Comparison of ENCODE assay signal across 27 cellular contexts in the genomic region with DNA sequence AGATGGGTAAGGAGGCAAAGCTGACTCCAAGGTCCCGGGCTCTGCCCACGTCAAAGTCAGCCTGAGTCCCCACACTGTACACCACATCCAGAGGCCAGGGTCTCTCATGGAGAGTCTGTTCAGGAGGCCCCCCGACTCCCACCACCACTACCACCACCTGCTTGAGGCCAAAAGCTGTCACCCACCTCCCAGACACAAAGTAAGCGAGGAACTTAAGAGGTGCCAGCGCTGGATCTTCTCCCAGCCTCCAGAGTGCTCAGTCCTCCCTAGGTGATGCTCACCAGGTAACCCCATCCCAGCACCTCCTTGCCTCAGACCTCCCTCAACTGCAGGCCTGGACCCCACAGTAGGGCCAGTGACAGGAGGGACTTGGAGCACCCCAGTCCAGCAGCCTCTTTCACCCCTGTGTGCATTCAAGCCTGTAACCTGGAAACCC. TPM values are rescaled to one million over a fixed set of nuclear protein-coding genes. Genes with fewer than 3 reads are reported as not detected.
DNase-seq lines count a peak whose midpoint lies in the region; ATAC-seq and TF ChIP-seq lines count a peak whose summit lies in the region.
"Had no signal": no experiment of that assay in that cellular context is flagged by ENCODE, and none has a peak within 500 bp of the region (broad histone marks: within the 10 kb centered on the region; RNA-seq: fewer than 3 reads in every experiment).

No MANE protein-coding gene starts in this region.

- H3K9me3 ChIP-seq in IMR-90 (ENCODE audit: control insufficient read depth, insufficient read depth, low read length) (no peaks in the 10 kb centered on the region), liver (ENCODE audit: control insufficient read depth in 4 of 4, low read length in 3 of 4) (no peaks in the 10 kb centered on the region)
- H3K9me3 ChIP-seq in effector memory CD4-positive, alpha-beta T cell (ENCODE audit: control insufficient read depth, low read length), result no peaks in the 10 kb centered on the region
- H3K9me3 ChIP-seq: A549, BE2C had no signal

- no peak overlapping the region for H4K8ac ChIP-seq in IMR-90 (ENCODE audit: low read depth in 2 of 2, low read length in 2 of 2)

- H3K18ac ChIP-seq in IMR-90 (ENCODE audit: low read depth, low read length), result no peak overlapping the region

- H4K5ac ChIP-seq in IMR-90 (ENCODE audit: low read depth, low read length), result no peak overlapping the region

- 100% methylated on average over 1 of the region's 5 CpGs; no CpG with 5 or more reads in 1 of the 2 experiments for WGBS in IMR-90 (ENCODE audit: extremely low coverage in 2 of 2, insufficient read length in 1 of 2), 2 experiments
- 47% methylated on average over 5 of the region's 5 CpGs for WGBS in liver

- H2BK20ac ChIP-seq in IMR-90 (ENCODE audit: low read depth, low read length), result no peak overlapping the region

- no peaks in the 10 kb centered on the region for H3K79me1 ChIP-seq in IMR-90 (ENCODE audit: low read depth in 1 of 2, low read length in 2 of 2)

- TF ChIP-seq RAD21 in IMR-90 (IDR thresholded peaks at IDR 0.05; ENCODE audit: low read length) (no peak), liver (IDR thresholded peaks at IDR 0.05) (no peak)

- H3K9ac ChIP-seq in IMR-90 (ENCODE audit: low read depth, low read length) (no peak overlapping the region), liver (ENCODE audit: low read depth in 1 of 2, low read length in 2 of 2) (peak overlapping the region; percentile 72 to 99)

- CTCF ChIA-PET in Calu3 (lab: Charles Lee), result no interaction called here
- CTCF ChIA-PET in IMR-90 (lab: Yijun Ruan, JAX), result no interaction called here

- intact Hi-C loops in Calu3 (cut with micrococcal nuclease; ENCODE audit: unreplicated experiment) (loop anchor here (1.0 kb wide), 2 partner anchors 25 to 50 kb away; partner anchors contain the start of gene NUDCD3), IMR-90 (cut with micrococcal nuclease) (no loop called here)

- no peak overlapping the region for H3K4ac ChIP-seq in IMR-90 (ENCODE audit: low read depth, low read length)

- no peak overlapping the region for H4K91ac ChIP-seq in IMR-90 (ENCODE audit: insufficient read depth, low read depth, low read length)

- dilution Hi-C loops in IMR-90 (cut with HindIII; ENCODE audit: low sequenced_read_pairs, unreplicated experiment), result no loop called here

- no peak for TF ChIP-seq CTCF in Calu3 (IDR thresholded peaks at IDR 0.05; ENCODE audit: unreplicated experiment)
- TF ChIP-seq CTCF in IMR-90 (conservative IDR thresholded peaks at IDR 0.05; ENCODE audit: low read depth, low read length), result no peak
- TF ChIP-seq CTCF in liver (IDR thresholded peaks at IDR 0.05; ENCODE audit: low read depth, low read length, missing input control), result no peak
- no peak for TF ChIP-seq CTCF in progenitor cell of endocrine pancreas (IDR thresholded peaks at IDR 0.05; ENCODE audit: unreplicated experiment)

- in situ Hi-C loops in IMR-90 (cut with MboI; ENCODE audit: low sequenced_read_pairs), result no loop called here

- H3K4me1 Mint-ChIP-seq in Calu3 (ENCODE audit: low read depth, unreplicated experiment), result peaks cover 85% of the 10 kb centered on the region
- H3K4me1 Mint-ChIP-seq in progenitor cell of endocrine pancreas (ENCODE audit: low read depth), result peaks cover 45% of the 10 kb centered on the region

- H3K36me3 ChIP-seq in IMR-90 (ENCODE audit: control insufficient read depth, insufficient read depth, low read length), result no peaks in the 10 kb centered on the region
- peaks cover 0 to 2% (median under 1%) of the 10 kb centered on the region in 4 donors for H3K36me3 ChIP-seq in liver (ENCODE audit: control insufficient read depth in 4 of 4, insufficient read depth in 3 of 4, low read depth in 1 of 4, low read length in 3 of 4)
- H3K36me3 ChIP-seq in effector memory CD4-positive, alpha-beta T cell (ENCODE audit: control insufficient read depth, insufficient read depth, low read length), result no peaks in the 10 kb centered on the region
- H3K36me3 ChIP-seq: BE2C had no signal

- no peak overlapping the region for H3K4me3 ChIP-seq in IMR-90 (ENCODE audit: insufficient read depth, low read depth, low read length)
- H3K4me3 ChIP-seq in liver (ENCODE audit: low read depth in 1 of 3, low read length in 3 of 3), result peak overlapping the region; percentile 52 to 63 (median 54)
- H3K4me3 ChIP-seq in effector memory CD4-positive, alpha-beta T cell (ENCODE audit: insufficient read depth, low read depth, low read length, poor library complexity, severe bottlenecking), result no peak overlapping the region
- H3K4me3 ChIP-seq: A549, PC-9, SK-N-MC had no signal

- DNase-seq in Calu3 (no peak), IMR-90 (no peak), progenitor cell of endocrine pancreas (ENCODE audit: low spot score, unreplicated experiment) (no peak), A172 (ENCODE audit: low spot score) (no peak), NCI-H1436 treated with DMSO at 0.1 percent for 48 hours (lab: John Stamatoyannopoulos, UW) (no peak)
- no peak for DNase-seq in effector memory CD4-positive, alpha-beta T cell
- DNase-seq: COR-L47, DMS153, GOT3, MM.1S, NCI-H1048, NCI-H1417 treated with DMSO at 0.1 percent for 48 hours, NCI-H2029, NCI-H2227 treated with DMSO at 0.1 percent for 48 hours, NCI-H510A, NCI-H748 treated with DMSO at 0.1 percent for 48 hours, RPMI8226, SHP77 treated with DMSO at 0.1 percent for 48 hours, SW 1271 had no signal

- H3K27me3 Mint-ChIP-seq in Calu3 (ENCODE audit: unreplicated experiment), result no peaks in the 10 kb centered on the region
- H3K27me3 Mint-ChIP-seq in progenitor cell of endocrine pancreas, result no peaks in the 10 kb centered on the region

- POLR2A ChIA-PET in IMR-90 (lab: Charles Lee; ENCODE audit: unreplicated experiment), result no interaction called here

- H3K23ac ChIP-seq in IMR-90 (ENCODE audit: low read depth, low read length), result no peak overlapping the region

- peak overlapping the region; percentile 85 for H3K27ac Mint-ChIP-seq in Calu3 (ENCODE audit: unreplicated experiment)
- H3K27ac Mint-ChIP-seq in progenitor cell of endocrine pancreas, result peak overlapping the region; percentile 85

- H2AFZ ChIP-seq in IMR-90 (replicated peaks; ENCODE audit: low read length, poor library complexity), result no peak overlapping the region
- H2AFZ ChIP-seq: PC-9 had no signal

- H2AK5ac ChIP-seq in IMR-90 (ENCODE audit: low read depth, low read length), result no peak overlapping the region

- no peaks in the 10 kb centered on the region for H3K27me3 ChIP-seq in IMR-90 (ENCODE audit: control insufficient read depth, insufficient read depth, low read length)
- no peaks in the 10 kb centered on the region for H3K27me3 ChIP-seq in liver (ENCODE audit: control insufficient read depth in 4 of 4, insufficient read depth in 4 of 4, low read length in 3 of 4)
- no peaks in the 10 kb centered on the region for H3K27me3 ChIP-seq in effector memory CD4-positive, alpha-beta T cell (replicated peaks; ENCODE audit: control insufficient read depth, insufficient read depth, low read length, poor library complexity, severe bottlenecking)
- H3K27me3 ChIP-seq: BE2C had no signal

- H3K27ac ChIP-seq in IMR-90 (ENCODE audit: insufficient read depth, low read length) (no peak overlapping the region), liver (ENCODE audit: low read depth in 1 of 2, low read length in 2 of 2) (peak overlapping the region; percentile 86 to 97)
- no peak overlapping the region for H3K27ac ChIP-seq in effector memory CD4-positive, alpha-beta T cell (ENCODE audit: insufficient read depth, low read length, poor library complexity, severe bottlenecking)
- H3K27ac ChIP-seq: PC-9, SK-N-MC had no signal

- no peak overlapping the region for H2BK120ac ChIP-seq in IMR-90 (ENCODE audit: low read depth, low read length)

- H3K36me3 Mint-ChIP-seq in Calu3 (ENCODE audit: insufficient read depth, unreplicated experiment) (peaks cover 50% of the 10 kb centered on the region), progenitor cell of endocrine pancreas (ENCODE audit: insufficient read depth) (peaks cover 8% of the 10 kb centered on the region)

- no peak overlapping the region for H2BK15ac ChIP-seq in IMR-90 (ENCODE audit: low read depth, low read length)

- H4K20me1 ChIP-seq in IMR-90 (ENCODE audit: insufficient read depth, low read length), result no peaks in the 10 kb centered on the region

- no peak overlapping the region for H3K14ac ChIP-seq in IMR-90 (replicated peaks; ENCODE audit: low read depth, low read length)

- peaks cover 10% of the 10 kb centered on the region for H3K9me1 ChIP-seq in IMR-90 (ENCODE audit: insufficient read depth, low read length)

- ATAC-seq in IMR-90 (ENCODE audit: low read depth), result no peak
- ATAC-seq: A549, HCT116 had no signal

- peaks cover 8% of the 10 kb centered on the region for H3K4me1 ChIP-seq in IMR-90 (ENCODE audit: control insufficient read depth, insufficient read depth, low read length)
- H3K4me1 ChIP-seq in liver (ENCODE audit: control insufficient read depth in 4 of 4, insufficient read depth in 4 of 4, low read length in 3 of 4), result peaks cover 5 to 63% (median 37%) of the 10 kb centered on the region in 4 donors
- no peaks in the 10 kb centered on the region for H3K4me1 ChIP-seq in effector memory CD4-positive, alpha-beta T cell (ENCODE audit: control insufficient read depth, insufficient read depth, low read length, poor library complexity, severe bottlenecking)
- H3K4me1 ChIP-seq: BE2C had no signal

- H3K9me3 Mint-ChIP-seq in Calu3 (ENCODE audit: low read depth, unreplicated experiment) (no peaks in the 10 kb centered on the region), progenitor cell of endocrine pancreas (ENCODE audit: low read depth) (no peaks in the 10 kb centered on the region)

- no peak for TF ChIP-seq POLR2A in IMR-90 (IDR thresholded peaks at IDR 0.05; ENCODE audit: low read depth, low read length)

- H2AK9ac ChIP-seq in IMR-90 (replicated peaks; ENCODE audit: low read depth, low read length, poor library complexity), result peak overlapping the region; percentile 15

- no peak overlapping the region for H3K56ac ChIP-seq in IMR-90 (ENCODE audit: extremely low read depth, insufficient read depth, low read length)

- H2BK5ac ChIP-seq in IMR-90 (ENCODE audit: low read depth, low read length, poor library complexity, severe bottlenecking), result no peak overlapping the region

- no peak overlapping the region for H3K4me2 ChIP-seq in IMR-90 (ENCODE audit: low read depth, low read length)
- H3K4me2 ChIP-seq: A549, PC-9 had no signal

- BruUV-seq in Calu3 (replicated peaks; lab: Mats Ljungman, UMichigan) (no TSS peak), IMR-90 (replicated peaks; lab: Mats Ljungman, UMichigan) (no TSS peak)

- H3K4me3 Mint-ChIP-seq in Calu3 (ENCODE audit: low read depth, unreplicated experiment) (peak overlapping the region; percentile 78), progenitor cell of endocrine pancreas (ENCODE audit: low read depth) (peak overlapping the region; percentile 65)

RNA-seq across cellular contexts. Expression of gene NPC1L1, which starts 0.5 kb away (rescaled TPM):
- total RNA-seq in Calu3 (2022), result 45.0 and 46.0 TPM in 2 replicates
- total RNA-seq in IMR-90 (2012; rRNA removed), result not detected in 2 replicates
- polyA plus RNA-seq in IMR-90 (2012; rRNA removed), result 0.03 and 0.07 TPM in 2 replicates
- 0.08 TPM in 1 of 2 replicates, not detected in the other for polyA plus RNA-seq in IMR-90 (2012; cell fraction: cytosol; rRNA removed)
- polyA plus RNA-seq in IMR-90 (2012; cell fraction: nucleus; rRNA removed; ENCODE audit: low replicate concordance), result 0.09 and 0.10 TPM in 2 replicates
- 10 to 100 TPM in 1 of 2 donors, 1 to 10 TPM in 1; 7.2 to 16.4 TPM for total RNA-seq in liver
- polyA plus RNA-seq in liver, result 10 to 100 TPM; 14.2 to 22.1 TPM
- total RNA-seq in progenitor cell of endocrine pancreas, result 21.0 and 21.2 TPM in 2 replicates
- total RNA-seq in A172 (2014; rRNA removed; shearing (Covaris generic)), result not detected in 2 replicates
- total RNA-seq: G401, LHCN-M2 had no signal

RNA-seq across cellular contexts. Expression of gene DDX56, which starts 33.1 kb away (rescaled TPM):
- 157 and 168 TPM in 2 replicates for total RNA-seq in Calu3 (2022)
- total RNA-seq in IMR-90 (2012; rRNA removed), result 56.9 and 67.7 TPM in 2 replicates
- 58.2 and 59.4 TPM in 2 replicates for polyA plus RNA-seq in IMR-90 (2012; rRNA removed)
- polyA plus RNA-seq in IMR-90 (2012; cell fraction: cytosol; rRNA removed), result 30.4 and 32.4 TPM in 2 replicates
- 167 and 209 TPM in 2 replicates for polyA plus RNA-seq in IMR-90 (2012; cell fraction: nucleus; rRNA removed; ENCODE audit: low replicate concordance)
- 10 to 100 TPM; 24.3 to 42.1 TPM for total RNA-seq in liver
- polyA plus RNA-seq in liver, result 10 to 100 TPM; 31.1 to 32.6 TPM
- total RNA-seq in progenitor cell of endocrine pancreas, result 111 and 120 TPM in 2 replicates
- 174 and 175 TPM in 2 replicates for total RNA-seq in A172 (2014; rRNA removed; shearing (Covaris generic))

RNA-seq across cellular contexts. Expression of gene TMED4, which starts 41.4 kb away (rescaled TPM):
- 115 and 128 TPM in 2 replicates for total RNA-seq in Calu3 (2022)
- 68.0 and 92.7 TPM in 2 replicates for total RNA-seq in IMR-90 (2012; rRNA removed)
- 57.3 and 58.6 TPM in 2 replicates for polyA plus RNA-seq in IMR-90 (2012; rRNA removed)
- 44.5 and 118 TPM in 2 replicates for polyA plus RNA-seq in IMR-90 (2012; cell fraction: cytosol; rRNA removed)
- polyA plus RNA-seq in IMR-90 (2012; cell fraction: nucleus; rRNA removed; ENCODE audit: low replicate concordance), result 104 and 122 TPM in 2 replicates
- total RNA-seq in liver, result 10 to 100 TPM; 46.5 to 97.1 TPM
- 10 to 100 TPM; 26.9 to 47.4 TPM for polyA plus RNA-seq in liver
- total RNA-seq in progenitor cell of endocrine pancreas, result 117 and 119 TPM in 2 replicates
- total RNA-seq in A172 (2014; rRNA removed; shearing (Covaris generic)), result 141 and 265 TPM in 2 replicates

RNA-seq across cellular contexts. Expression of gene NUDCD3, which starts 50.2 kb away (rescaled TPM):
- total RNA-seq in Calu3 (2022) (176 and 202 TPM in 2 replicates), IMR-90 (2012; rRNA removed) (58.3 and 76.0 TPM in 2 replicates), liver (10 to 100 TPM; 22.1 to 30.7 TPM), progenitor cell of endocrine pancreas (86.2 and 89.0 TPM in 2 replicates)
- polyA plus RNA-seq in IMR-90 (2012; rRNA removed) (37.0 and 49.5 TPM in 2 replicates), liver (10 to 100 TPM; 15.4 to 26.4 TPM)
- polyA plus RNA-seq in IMR-90 (2012; cell fraction: cytosol; rRNA removed), result 20.2 and 21.1 TPM in 2 replicates
- 42.0 and 53.9 TPM in 2 replicates for polyA plus RNA-seq in IMR-90 (2012; cell fraction: nucleus; rRNA removed; ENCODE audit: low replicate concordance)
- total RNA-seq in A172 (2014; rRNA removed; shearing (Covaris generic)), result 110 and 129 TPM in 2 replicates

Comparison
In these comparisons a context has a peak if more than half of its experiments do, and no peak if none do; other contexts are left out.
1. H3K27ac ChIP-seq: peak in liver (2 of 2); none in IMR-90 (single experiment) and effector memory CD4-positive, alpha-beta T cell (single experiment).
2. H3K4me3 ChIP-seq: peak in liver (3 of 3); none in IMR-90 (single experiment) and effector memory CD4-positive, alpha-beta T cell (single experiment).